18 cellular contexts compared by ENCODE assay signal in the genomic region with DNA sequence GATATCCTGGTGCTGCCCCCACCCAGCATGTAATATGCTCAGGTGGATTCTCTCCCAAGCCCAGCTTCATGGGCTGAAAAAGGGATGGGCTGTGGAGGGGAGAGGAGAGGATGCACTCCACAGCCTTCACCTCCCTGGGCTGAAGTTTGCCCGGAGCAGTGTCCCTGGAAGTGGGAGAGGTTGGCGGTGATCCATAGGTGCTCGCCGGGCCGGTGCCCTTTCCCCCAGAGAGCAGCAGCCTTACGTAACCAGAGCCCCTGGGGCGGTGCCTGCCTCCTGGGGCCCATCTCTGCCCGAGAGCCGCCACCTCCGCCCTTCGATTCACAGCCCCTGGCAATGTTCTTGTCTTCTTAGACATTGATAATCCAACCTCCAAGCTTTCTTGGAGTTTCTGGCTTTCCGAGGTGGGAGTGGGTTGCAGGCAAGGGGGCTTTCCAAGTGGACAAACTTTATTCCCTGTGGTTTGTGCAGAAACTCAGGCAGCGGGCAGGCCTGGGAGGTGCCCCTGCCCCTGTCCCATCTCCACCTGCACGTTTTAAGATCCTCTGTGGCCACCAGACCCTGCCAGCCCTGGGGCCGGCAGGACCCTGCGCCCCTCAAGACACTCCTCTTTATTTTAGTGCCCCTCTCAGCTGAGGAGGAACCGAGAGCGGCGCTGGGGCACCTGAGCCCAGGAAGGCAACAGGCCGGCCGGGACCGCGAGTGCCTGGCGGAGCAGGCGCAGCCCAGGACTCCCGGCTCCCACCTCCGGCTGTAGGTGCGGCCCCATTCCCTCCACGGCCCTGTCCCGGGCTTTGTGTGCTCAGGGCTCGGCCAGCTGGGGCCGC. TPM values are rescaled to one million over a fixed set of nuclear protein-coding genes. Genes with fewer than 3 reads are reported as not detected.
DNase-seq lines count a peak whose midpoint lies in the region; ATAC-seq and TF ChIP-seq lines count a peak whose summit lies in the region.
"Had no signal": no experiment of that assay in that cellular context is flagged by ENCODE, and none has a peak within 500 bp of the region (broad histone marks: within the 10 kb centered on the region; RNA-seq: fewer than 3 reads in every experiment).

No MANE protein-coding gene starts in this region.

- DNase-seq in GM23338 (ENCODE audit: low spot score), result peak; percentile 65
- DNase-seq in RPMI7951 (ENCODE audit: low read depth), result peak; percentile 15
- DNase-seq in right atrium auricular region (ENCODE audit: low spot score), result no peak
- DNase-seq in psoas muscle, result peak in 1 of 2 donors; percentile 80
- DNase-seq in activated naive CD4-positive, alpha-beta T cell treated with anti-CD3 and anti-CD28 coated beads, Interleukin-2, amount 50 U/mL, for 72 hours (ENCODE audit: low spot score in 2 of 2), result no peak
- DNase-seq in NK-92 treated with Interleukin-12 subunit alpha and Interleukin-12 subunit beta, amount 100 ng/mL, for 24 hours (lab: John Stamatoyannopoulos, UW), result no peak
- no peak for DNase-seq in NCI-H146 (lab: John Stamatoyannopoulos, UW)
- DNase-seq: AML-193, DND-41, mesendoderm, NCI-H1092 treated with DMSO at 0.1 percent for 48 hours, T-helper 1 cell, tibial artery had no signal

- WGBS in psoas muscle, 3 donors, result 58 to 65% (median 59%) methylated on average over 32 of the region's 32 CpGs

- peaks cover 17% of the 10 kb centered on the region; the same call in 1 of the 2 replicates for H3K79me2 ChIP-seq in GM23338 (replicated peaks; ENCODE audit: insufficient read depth)

- H2AFZ ChIP-seq in GM23338, result no peak overlapping the region

- H3K4me2 ChIP-seq in GM23338, result no peak overlapping the region

- no peak overlapping the region for H3K27ac ChIP-seq in GM23338 (ENCODE audit: low read depth)
- H3K27ac ChIP-seq in right atrium auricular region, result peak overlapping the region; percentile 44 to 92
- H3K27ac ChIP-seq in psoas muscle, result peak overlapping the region; percentile 93
- H3K27ac ChIP-seq: tibial artery had no signal

- intact Hi-C loops in psoas muscle (cut with DNase I), result no loop called here

- H3K9me2 ChIP-seq in GM23338 (ENCODE audit: insufficient read depth), result no peaks in the 10 kb centered on the region

- ATAC-seq in GM23338, result no peak
- peak in 2 of 4 donors; percentile 14 to 21 for ATAC-seq in psoas muscle
- no peak for ATAC-seq in activated naive CD4-positive, alpha-beta T cell treated with anti-CD3 and anti-CD28 coated beads, Interleukin-2, amount 50 U/mL, for 72 hours
- no peak for ATAC-seq in HG03442 (IDR thresholded peaks at IDR 0.05; ENCODE audit: unreplicated experiment)
- ATAC-seq: activated CD4-positive, CD25-positive, alpha-beta regulatory T cell treated with anti-CD3 and anti-CD28 coated beads, Interleukin-2, amount 50 U/mL, for 24 hours; esophagus mucosa had no signal

- no peaks in the 10 kb centered on the region for H3K9me3 ChIP-seq in right atrium auricular region
- no peaks in the 10 kb centered on the region for H3K9me3 ChIP-seq in psoas muscle
- H3K9me3 ChIP-seq: ovary, tibial artery had no signal

- H3K9me3 Mint-ChIP-seq in GM23338, result no peaks in the 10 kb centered on the region
- no peaks in the 10 kb centered on the region for H3K9me3 Mint-ChIP-seq in activated naive CD4-positive, alpha-beta T cell treated with anti-CD3 and anti-CD28 coated beads, Interleukin-2, amount 50 U/mL, for 72 hours
- H3K9me3 Mint-ChIP-seq: activated naive CD4-positive, alpha-beta T cell treated with anti-CD3 and anti-CD28 coated beads, Interleukin-2, amount 50 U/mL, for 24 hours had no signal

- TF ChIP-seq CTCF in GM23338 (conservative IDR thresholded peaks at IDR 0.05; ENCODE audit: low read depth in 2 of 2), result no peak
- TF ChIP-seq CTCF in right atrium auricular region (IDR thresholded peaks at IDR 0.05), result no peak
- no peak for TF ChIP-seq CTCF in psoas muscle (IDR thresholded peaks at IDR 0.05)

- no peaks in the 10 kb centered on the region for H3K27me3 ChIP-seq in GM23338 (ENCODE audit: insufficient read depth)
- no peaks in the 10 kb centered on the region for H3K27me3 ChIP-seq in right atrium auricular region
- H3K27me3 ChIP-seq in psoas muscle (ENCODE audit: insufficient read depth in 3 of 3, low read length in 2 of 3), result no peaks in the 10 kb centered on the region
- H3K27me3 ChIP-seq: ovary, tibial artery had no signal

- H3K36me3 ChIP-seq in GM23338 (ENCODE audit: insufficient read depth) (no peaks in the 10 kb centered on the region), right atrium auricular region (no peaks in the 10 kb centered on the region), psoas muscle (ENCODE audit: insufficient read depth in 1 of 2, low read depth in 1 of 2) (peaks cover 0 to 5% of the 10 kb centered on the region in 2 donors)
- H3K36me3 ChIP-seq: ovary had no signal

- H3K4me1 Mint-ChIP-seq in GM23338, result peaks cover 3% of the 10 kb centered on the region; the same call in 2 of the 3 replicates

- H4K20me1 ChIP-seq in GM23338 (replicated peaks; ENCODE audit: insufficient read depth), result no peaks in the 10 kb centered on the region; the same call in 1 of the 2 replicates

- peaks cover 8% of the 10 kb centered on the region for H3K27me3 Mint-ChIP-seq in GM23338 (ENCODE audit: insufficient read depth, low read depth, poor library complexity)
- H3K27me3 Mint-ChIP-seq: activated naive CD4-positive, alpha-beta T cell treated with anti-CD3 and anti-CD28 coated beads, Interleukin-2, amount 50 U/mL, for 24 hours had no signal

- H3K4me3 ChIP-seq in GM23338 (no peak overlapping the region), right atrium auricular region (peak overlapping the region; percentile 2 to 21), psoas muscle (peak overlapping the region; percentile 88)
- H3K4me3 ChIP-seq: ovary, tibial artery had no signal

- no peaks in the 10 kb centered on the region for H3K36me3 Mint-ChIP-seq in GM23338 (ENCODE audit: low read depth)
- H3K36me3 Mint-ChIP-seq in activated naive CD4-positive, alpha-beta T cell treated with anti-CD3 and anti-CD28 coated beads, Interleukin-2, amount 50 U/mL, for 72 hours, result no peaks in the 10 kb centered on the region
- H3K36me3 Mint-ChIP-seq: activated naive CD4-positive, alpha-beta T cell treated with anti-CD3 and anti-CD28 coated beads, Interleukin-2, amount 50 U/mL, for 24 hours had no signal

- no peak overlapping the region for H3K27ac Mint-ChIP-seq in GM23338
- no peak overlapping the region for H3K27ac Mint-ChIP-seq in activated naive CD4-positive, alpha-beta T cell treated with anti-CD3 and anti-CD28 coated beads, Interleukin-2, amount 50 U/mL, for 72 hours
- H3K27ac Mint-ChIP-seq: activated naive CD4-positive, alpha-beta T cell treated with anti-CD3 and anti-CD28 coated beads, Interleukin-2, amount 50 U/mL, for 24 hours had no signal

- peaks cover 9% of the 10 kb centered on the region; the same call in 1 of the 2 replicates for H3F3A ChIP-seq in GM23338 (replicated peaks; ENCODE audit: low read depth)

- H3K4me3 Mint-ChIP-seq in GM23338, result no peak overlapping the region
- H3K4me3 Mint-ChIP-seq: activated naive CD4-positive, alpha-beta T cell treated with anti-CD3 and anti-CD28 coated beads, Interleukin-2, amount 50 U/mL, for 24 hours had no signal

- H3K4me1 ChIP-seq in GM23338 (ENCODE audit: insufficient read depth) (peaks cover 5% of the 10 kb centered on the region; the same call in 1 of the 2 replicates), right atrium auricular region (peaks cover 0 to 75% of the 10 kb centered on the region in 2 donors), psoas muscle (peaks cover 68% of the 10 kb centered on the region)

RNA-seq across cellular contexts. Expression of a gene that starts 3.1 kb away (rescaled TPM):
- 42.2 and 44.4 TPM in 2 replicates for total RNA-seq in GM23338 (2014; rRNA removed; shearing (Covaris generic))
- polyA plus RNA-seq in GM23338 (2016; fragmentation: Nextera tagmentation; extraction: Ambion mirVana) (25.9 and 26.3 TPM in 2 replicates), psoas muscle (1 to 10 TPM; 5.6 to 9.7 (median 6.4) TPM)
- total RNA-seq in RPMI7951 (2014; rRNA removed; shearing (Covaris generic)), result 5.6 and 7.3 TPM in 2 replicates
- total RNA-seq in right atrium auricular region (1 to 10 TPM; 3.0 to 5.7 TPM), psoas muscle (1 to 10 TPM; 4.0 to 9.6 (median 8.1) TPM)
- total RNA-seq in activated naive CD4-positive, alpha-beta T cell treated with anti-CD3 and anti-CD28 coated beads, Interleukin-2, amount 50 U/mL, for 72 hours, result 100 to 1,000 TPM in 1 of 2 donors, 10 to 100 TPM in 1; 36.1 to 101 TPM

RNA-seq across cellular contexts. Expression of a gene that starts 4.4 kb away (rescaled TPM):
- total RNA-seq in GM23338 (2014; rRNA removed; shearing (Covaris generic)), result 53.2 and 64.3 TPM in 2 replicates
- 67.7 and 80.2 TPM in 2 replicates for polyA plus RNA-seq in GM23338 (2016; fragmentation: Nextera tagmentation; extraction: Ambion mirVana)
- 18.6 and 21.3 TPM in 2 replicates for total RNA-seq in RPMI7951 (2014; rRNA removed; shearing (Covaris generic))
- total RNA-seq in right atrium auricular region, result 100 to 1,000 TPM; 110 to 121 TPM
- total RNA-seq in psoas muscle, result 10 to 100 TPM; 61.6 to 80.2 (median 68.9) TPM
- polyA plus RNA-seq in psoas muscle, result 100 to 1,000 TPM in 2 of 3 donors, 10 to 100 TPM in 1; 95.1 to 124 (median 108) TPM
- total RNA-seq in activated naive CD4-positive, alpha-beta T cell treated with anti-CD3 and anti-CD28 coated beads, Interleukin-2, amount 50 U/mL, for 72 hours, result 10 to 100 TPM; 33.7 to 52.0 TPM

RNA-seq across cellular contexts. Expression of a gene that starts 10.0 kb away (rescaled TPM):
- total RNA-seq in GM23338 (2014; rRNA removed; shearing (Covaris generic)), result 131 and 153 TPM in 2 replicates
- polyA plus RNA-seq in GM23338 (2016; fragmentation: Nextera tagmentation; extraction: Ambion mirVana), result 223 and 225 TPM in 2 replicates
- 117 and 142 TPM in 2 replicates for total RNA-seq in RPMI7951 (2014; rRNA removed; shearing (Covaris generic))
- 100 to 1,000 TPM; 103 to 137 TPM for total RNA-seq in right atrium auricular region
- 10 to 100 TPM; 42.4 to 55.6 (median 48.4) TPM for total RNA-seq in psoas muscle
- 10 to 100 TPM; 90.8 to 97.8 (median 96.4) TPM for polyA plus RNA-seq in psoas muscle
- total RNA-seq in activated naive CD4-positive, alpha-beta T cell treated with anti-CD3 and anti-CD28 coated beads, Interleukin-2, amount 50 U/mL, for 72 hours, result 100 to 1,000 TPM in 1 of 2 donors, 10 to 100 TPM in 1; 47.2 to 120 TPM

RNA-seq across cellular contexts. Expression of a gene that starts 15.3 kb away (rescaled TPM):
- 6.8 and 11.2 TPM in 2 replicates for total RNA-seq in GM23338 (2014; rRNA removed; shearing (Covaris generic))
- polyA plus RNA-seq in GM23338 (2016; fragmentation: Nextera tagmentation; extraction: Ambion mirVana), result 3.5 and 4.0 TPM in 2 replicates
- total RNA-seq in RPMI7951 (2014; rRNA removed; shearing (Covaris generic)), result 0.10 TPM in 1 of 2 replicates, not detected in the other
- under 1 TPM; 0.52 to 0.71 TPM for total RNA-seq in right atrium auricular region
- total RNA-seq in psoas muscle, result 1 to 10 TPM in 2 of 4 donors, under 1 TPM in 2; 0.30 to 2.0 (median 0.82) TPM
- polyA plus RNA-seq in psoas muscle, result under 1 TPM; 0.31 to 0.61 (median 0.36) TPM
- under 1 TPM; 0.33 to 0.71 TPM for total RNA-seq in activated naive CD4-positive, alpha-beta T cell treated with anti-CD3 and anti-CD28 coated beads, Interleukin-2, amount 50 U/mL, for 72 hours

RNA-seq across cellular contexts. Expression of a gene that starts 21.9 kb away (rescaled TPM):
- 93.8 and 129 TPM in 2 replicates for total RNA-seq in GM23338 (2014; rRNA removed; shearing (Covaris generic))
- 159 and 163 TPM in 2 replicates for polyA plus RNA-seq in GM23338 (2016; fragmentation: Nextera tagmentation; extraction: Ambion mirVana)
- total RNA-seq in RPMI7951 (2014; rRNA removed; shearing (Covaris generic)), result 23.7 and 24.2 TPM in 2 replicates
- 10 to 100 TPM; 37.8 to 42.8 TPM for total RNA-seq in right atrium auricular region
- total RNA-seq in psoas muscle, result 10 to 100 TPM; 38.8 to 56.8 (median 48.8) TPM
- polyA plus RNA-seq in psoas muscle, result 10 to 100 TPM; 47.7 to 75.8 (median 52.6) TPM
- total RNA-seq in activated naive CD4-positive, alpha-beta T cell treated with anti-CD3 and anti-CD28 coated beads, Interleukin-2, amount 50 U/mL, for 72 hours, result 100 to 1,000 TPM; 112 to 118 TPM

Comparison
In these comparisons a context has a peak if more than half of its experiments do, and no peak if none do; other contexts are left out.
1. DNase-seq: peak in GM23338 (single experiment) and RPMI7951 (single experiment); none in right atrium auricular region (single experiment), activated naive CD4-positive, alpha-beta T cell treated with anti-CD3 and anti-CD28 coated beads, Interleukin-2, amount 50 U/mL, for 72 hours (0 of 2), NK-92 treated with Interleukin-12 subunit alpha and Interleukin-12 subunit beta, amount 100 ng/mL, for 24 hours (single experiment) and NCI-H146 (single experiment).